ENCODE assay signal across 32 cellular contexts in genomic region chr4:156517956-156518355, GRCh38.
"Had no signal": no experiment of that assay in that cellular context is flagged by ENCODE, and none has a peak within 500 bp of the region (broad histone marks: within the 10 kb centered on the region; RNA-seq: fewer than 3 reads in every experiment).

No MANE protein-coding gene starts in this region.

- H3K27ac ChIP-seq: KMS-11 had no signal

- H3K27me3 ChIP-seq: MG63 had no signal

- H3K4me2 ChIP-seq: KMS-11 had no signal

- DNase-seq: Karpas-422, Kasumi-1, MG63, MM.1S, MV-4-11, NCI-H1048, NCI-H1092, NCI-H1092 treated with DMSO at 0.1 percent for 48 hours, NCI-H1105, NCI-H1105 treated with DMSO at 0.1 percent for 48 hours, NCI-H1417 treated with DMSO at 0.1 percent for 48 hours, NCI-H1436, NCI-H1436 treated with DMSO at 0.1 percent for 48 hours, NCI-H146, NCI-H1694, NCI-H1694 treated with DMSO at 0.1 percent for 48 hours, NCI-H187, NCI-H187 treated with DMSO at 0.1 percent for 48 hours, NCI-H1930, NCI-H2029, NCI-H2029 treated with DMSO at 0.1 percent for 48 hours, NCI-H2081 treated with DMSO at 0.1 percent for 48 hours, NCI-H2107, NCI-H2171, NCI-H2171 treated with DMSO at 0.1 percent for 48 hours, NCI-H2227 treated with DMSO at 0.1 percent for 48 hours, NCI-H226, NCI-H345, NCI-H446, NCI-H446 treated with DMSO at 0.1 percent for 48 hours, NCI-H510A had no signal

- H3K9me3 ChIP-seq: MG63 had no signal

- H3K36me3 ChIP-seq: MG63 had no signal

- H3K4me3 ChIP-seq: MG63 had no signal

- H3K9ac ChIP-seq: KMS-11 had no signal
